Comparison of ENCODE assay signal across 14 cellular contexts in the genomic region with DNA sequence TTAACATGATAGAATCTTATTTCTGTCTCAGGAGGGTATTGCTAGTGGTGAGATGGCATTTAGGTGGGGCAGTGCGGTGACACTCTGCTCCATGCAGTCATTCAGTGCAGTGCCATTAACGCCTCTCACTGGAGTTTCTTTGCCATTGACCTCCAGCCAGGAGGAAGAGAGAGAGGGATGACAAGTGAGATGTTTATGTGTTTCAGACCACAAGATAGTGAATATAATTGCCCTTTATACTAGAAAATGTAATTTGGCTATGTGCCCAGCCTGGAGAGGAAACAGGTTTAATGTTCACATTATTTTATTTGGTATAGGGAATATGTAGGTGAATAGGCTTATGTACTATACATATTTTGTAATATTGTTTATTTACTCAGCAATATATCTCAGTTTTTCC.
"Had no signal": no experiment of that assay in that cellular context is flagged by ENCODE, and none has a peak within 500 bp of the region (broad histone marks: within the 10 kb centered on the region; RNA-seq: fewer than 3 reads in every experiment).

No MANE protein-coding gene starts in this region.

- H3K27ac ChIP-seq: ascending aorta, heart right ventricle, parathyroid adenoma had no signal

- H3K9me3 ChIP-seq: ascending aorta had no signal

- DNase-seq: activated B cell treated with CpG ODN at 0.5 μM for 24 hours; activated CD4-positive, alpha-beta T cell treated with anti-CD3 and anti-CD28 coated beads, Interleukin-2, amount 10 ng/mL, durations not matched to agents 7 days and 5 days; activated CD8-positive, alpha-beta memory T cell treated with anti-CD3 and anti-CD28 coated beads for 24 hours; activated naive CD4-positive, alpha-beta T cell treated with Interleukin-2 at 50 U/mL for 16 hours; activated naive CD8-positive, alpha-beta T cell treated with anti-CD3 and anti-CD28 coated beads, Interleukin-2, amount 50 U/mL, for 24 hours; heart right ventricle; islet precursor cell; mammary epithelial cell; naive thymus-derived CD4-positive, alpha-beta T cell; retina; stimulated activated CD4-positive, alpha-beta T cell treated with anti-CD3 and anti-CD28 coated beads, Interleukin-4, amount 100 ng/mL, for 1 hour had no signal

- H3K4me1 ChIP-seq: ascending aorta, heart right ventricle, parathyroid adenoma had no signal

- H3K27me3 ChIP-seq: ascending aorta, heart right ventricle had no signal

- H3K4me3 ChIP-seq: ascending aorta, heart right ventricle had no signal

- ATAC-seq: activated naive CD8-positive, alpha-beta T cell treated with anti-CD3 and anti-CD28 coated beads, Interleukin-2, amount 50 U/mL, for 24 hours; heart right ventricle; left lobe of liver; naive thymus-derived CD4-positive, alpha-beta T cell had no signal

- H3K36me3 ChIP-seq: ascending aorta, heart right ventricle had no signal
